Comparison of ENCODE assay signal across 12 cellular contexts in the genomic region with DNA sequence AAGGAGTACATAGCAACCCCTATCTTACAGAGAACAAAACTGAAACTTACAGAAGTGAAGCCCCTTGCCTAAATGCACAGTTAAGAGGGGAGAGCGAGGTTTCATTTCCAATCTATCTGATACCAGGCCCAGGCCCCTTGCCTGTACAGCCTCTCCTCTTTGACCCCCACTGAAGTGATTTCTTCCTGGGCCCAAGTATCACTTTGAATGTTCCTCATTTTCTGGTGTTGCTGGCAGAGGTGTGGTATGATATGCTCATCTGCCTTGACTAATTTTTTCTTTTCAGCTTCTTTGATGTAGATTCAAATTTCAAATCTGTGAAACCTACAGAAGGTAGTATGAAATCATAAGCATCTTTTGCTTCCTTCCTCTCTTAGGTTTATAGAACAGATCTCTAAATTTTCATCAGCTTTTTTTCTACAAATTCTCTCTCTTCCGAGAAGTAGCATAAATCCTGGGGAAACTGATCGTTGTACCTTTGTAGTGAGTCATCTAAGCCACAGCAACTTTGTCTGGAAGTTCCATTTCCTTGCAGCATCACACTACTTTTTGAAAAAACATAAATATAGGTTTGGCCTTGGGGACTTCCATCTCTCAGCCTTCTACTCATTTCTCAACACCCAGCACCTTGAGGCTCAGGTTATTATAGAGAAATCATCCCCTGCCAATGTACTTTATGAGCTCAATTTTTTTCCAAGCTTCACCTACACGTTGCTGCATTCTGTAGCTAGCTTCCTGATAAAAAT.
DNase-seq lines count a peak whose midpoint lies in the region; ATAC-seq, FAIRE-seq and TF ChIP-seq lines count a peak whose summit lies in the region.
"Had no signal": no experiment of that assay in that cellular context is flagged by ENCODE, and none has a peak within 500 bp of the region (broad histone marks: within the 10 kb centered on the region; RNA-seq: fewer than 3 reads in every experiment).

No MANE protein-coding gene starts in this region.

- no peaks in the 10 kb centered on the region for H3K9me3 ChIP-seq in ovary
- H3K9me3 ChIP-seq: upper lobe of left lung had no signal

- TF ChIP-seq EP300 in ovary (IDR thresholded peaks at IDR 0.05), result no peak

- DNase-seq in GM18507 (ENCODE audit: extremely low spot score, insufficient read length, low read depth) (no peak), M059J (ENCODE audit: low read depth) (peak; percentile 10), memory B cell (ENCODE audit: low spot score in 2 of 2) (no peak), ovary (no peak), NCI-H748 (lab: John Stamatoyannopoulos, UW; ENCODE audit: unreplicated experiment) (no peak), NCI-H2196 treated with DMSO at 0.1 percent for 48 hours (lab: John Stamatoyannopoulos, UW; ENCODE audit: unreplicated experiment) (no peak), sciatic nerve (ENCODE audit: low spot score) (no peak)
- DNase-seq: DMS153, NCI-H2029, upper lobe of left lung had no signal

- no peak overlapping the region for H3K4me3 Mint-ChIP-seq in memory B cell
- H3K4me3 Mint-ChIP-seq: dendritic cell treated with granulocyte-macrophage colony-stimulating factor and Interleukin-4, amounts not matched to agents 40 ng/mL and 50 ng/mL, for 4 days had no signal

- no peak for TF ChIP-seq CTCF in ovary (IDR thresholded peaks at IDR 0.05)

- no peaks in the 10 kb centered on the region for H3K9me3 Mint-ChIP-seq in memory B cell
- H3K9me3 Mint-ChIP-seq: dendritic cell treated with granulocyte-macrophage colony-stimulating factor and Interleukin-4, amounts not matched to agents 40 ng/mL and 50 ng/mL, for 4 days had no signal

- ATAC-seq in GM21619 (IDR thresholded peaks at IDR 0.05; ENCODE audit: unreplicated experiment), result peak; percentile 57
- ATAC-seq in memory B cell (ENCODE audit: low read depth), result peak; percentile 61
- no peak for ATAC-seq in sciatic nerve

- FAIRE-seq in GM18507 (lab: Jason Lieb, UNC), result peak; percentile 59

- H3K4me1 Mint-ChIP-seq in memory B cell, result peaks cover 13% of the 10 kb centered on the region

- no peak overlapping the region for H3K27ac ChIP-seq in ovary

- no peaks in the 10 kb centered on the region for H3K4me1 ChIP-seq in ovary (ENCODE audit: insufficient read depth)
- H3K4me1 ChIP-seq: upper lobe of left lung had no signal

- TF ChIP-seq POLR2A in ovary (IDR thresholded peaks at IDR 0.05), result no peak

- no peak overlapping the region for H3K4me3 ChIP-seq in ovary
- H3K4me3 ChIP-seq: upper lobe of left lung had no signal

- intact Hi-C loops in ovary (cut with DNase I), result no loop called here
- intact Hi-C loops in sciatic nerve (cut with DNase I), result no loop called here

- H3K27me3 Mint-ChIP-seq in memory B cell, result no peaks in the 10 kb centered on the region
- H3K27me3 Mint-ChIP-seq: dendritic cell treated with granulocyte-macrophage colony-stimulating factor and Interleukin-4, amounts not matched to agents 40 ng/mL and 50 ng/mL, for 4 days had no signal

- no peaks in the 10 kb centered on the region for H3K36me3 ChIP-seq in ovary
- H3K36me3 ChIP-seq: upper lobe of left lung had no signal

- no peaks in the 10 kb centered on the region for H3K27me3 ChIP-seq in ovary
- H3K27me3 ChIP-seq: upper lobe of left lung had no signal

- WGBS in ovary, 3 donors, result 75 to 79% (median 75%) methylated on average over 4 of the region's 4 CpGs

- no peaks in the 10 kb centered on the region for H3K36me3 Mint-ChIP-seq in memory B cell

- H3K27ac Mint-ChIP-seq in memory B cell, result peak overlapping the region; percentile 64
- H3K27ac Mint-ChIP-seq: dendritic cell treated with granulocyte-macrophage colony-stimulating factor and Interleukin-4, amounts not matched to agents 40 ng/mL and 50 ng/mL, for 4 days had no signal
